ENCODE assay signal across 8 cellular contexts in the genomic region with DNA sequence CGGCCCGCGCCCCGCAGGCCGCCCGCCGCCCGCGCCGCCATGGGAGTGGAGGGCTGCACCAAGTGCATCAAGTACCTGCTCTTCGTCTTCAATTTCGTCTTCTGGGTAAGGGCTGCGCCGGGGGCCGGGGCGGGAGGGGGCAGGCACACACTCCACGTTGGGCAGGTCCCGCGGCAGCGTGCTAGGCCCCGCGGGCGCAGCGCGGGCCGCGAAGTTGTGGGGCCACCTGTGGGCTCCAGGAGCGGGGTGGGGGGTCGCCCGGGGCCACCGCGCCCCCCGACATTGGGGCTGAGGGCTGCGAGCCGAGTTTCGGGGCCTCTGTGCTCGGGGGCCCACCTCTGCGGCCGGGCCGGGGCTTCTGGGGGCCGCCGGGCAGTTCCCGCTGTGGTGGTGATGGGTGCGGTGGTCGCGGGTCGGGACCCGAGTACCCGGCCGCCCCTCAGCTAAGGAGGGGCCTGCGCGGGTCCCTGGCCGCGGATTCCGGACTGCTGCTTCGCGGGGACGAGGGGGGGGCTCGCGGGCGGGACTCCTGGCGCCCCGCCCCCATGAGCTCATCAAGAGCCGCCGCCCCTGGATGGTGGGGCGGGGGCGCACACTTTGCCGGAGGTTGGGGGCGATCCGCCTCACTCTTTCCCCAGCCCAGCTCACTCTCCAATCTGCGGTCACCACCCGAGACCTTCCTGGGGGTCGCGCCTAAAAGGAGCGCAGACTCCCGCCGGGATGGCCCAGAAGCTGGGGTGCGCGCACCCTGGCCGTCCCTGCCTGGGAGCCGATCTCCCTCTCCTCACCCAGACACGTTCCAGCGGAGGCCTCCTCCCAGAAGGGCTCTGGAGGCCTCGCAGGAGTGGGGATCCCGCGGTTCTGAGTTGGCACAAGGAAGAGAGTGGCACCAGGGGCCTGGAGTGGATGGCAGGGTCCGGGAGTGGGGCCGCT. TPM values are rescaled to one million over a fixed set of nuclear protein-coding genes. Genes with fewer than 3 reads are reported as not detected.
DNase-seq lines count a peak whose midpoint lies in the region; ATAC-seq and TF ChIP-seq lines count a peak whose summit lies in the region.

No MANE protein-coding gene starts in this region.

- DNase-seq in CD4-positive, CD25-positive, alpha-beta regulatory T cell = peak; percentile 53 to 61 (median 57)
- DNase-seq in NCI-H774 (lab: John Stamatoyannopoulos, UW) (peak; percentile 5), fibroblast of peridontal ligament (ENCODE audit: extremely low read depth) (peak; percentile 25), upper lobe of right lung (peak; percentile 85), cerebellar cortex (ENCODE audit: low spot score) (no peak)
- DNase-seq in activated T-helper 9 cell treated with anti-CD3 and anti-CD28 coated beads, Interleukin-2, amount 50 U/mL, for 16 hours (ENCODE audit: low read depth) = peak; percentile 47

- H3K27ac ChIP-seq in CD4-positive, CD25-positive, alpha-beta regulatory T cell (ENCODE audit: insufficient read depth, low read length, poor library complexity, severe bottlenecking) = peak overlapping the region; percentile 71
- H3K27ac ChIP-seq in neural cell (ENCODE audit: low read length) (peak overlapping the region; percentile 33), upper lobe of right lung (peak overlapping the region; percentile 99)

- H3K27me3 ChIP-seq in CD4-positive, CD25-positive, alpha-beta regulatory T cell (ENCODE audit: control insufficient read depth, insufficient read depth, low read length) = no peaks in the 10 kb centered on the region
- H3K27me3 ChIP-seq in neural cell (ENCODE audit: insufficient read depth, low read depth, low read length) (no peaks in the 10 kb centered on the region), upper lobe of right lung (no peaks in the 10 kb centered on the region)

- peak overlapping the region; percentile 1 for H2AFZ ChIP-seq in neural cell (ENCODE audit: low read depth, low read length)

- peak overlapping the region; percentile 38 to 86 (median 78) for H3K27ac Mint-ChIP-seq in CD4-positive, CD25-positive, alpha-beta regulatory T cell

- TF ChIP-seq CTCF in neural cell (IDR thresholded peaks at IDR 0.05; ENCODE audit: poor library complexity, severe bottlenecking) (no peak), upper lobe of right lung (IDR thresholded peaks at IDR 0.05) (no peak)

- intact Hi-C loops in upper lobe of right lung (cut with DNase I) = no loop called here

- no peaks in the 10 kb centered on the region for H3K27me3 Mint-ChIP-seq in CD4-positive, CD25-positive, alpha-beta regulatory T cell

- H3K4me1 Mint-ChIP-seq in CD4-positive, CD25-positive, alpha-beta regulatory T cell = peaks cover 0 to 39% (median 19%) of the 10 kb centered on the region in 4 donors

- no peaks in the 10 kb centered on the region for H3K36me3 Mint-ChIP-seq in CD4-positive, CD25-positive, alpha-beta regulatory T cell

- no peaks in the 10 kb centered on the region for H3K9me3 Mint-ChIP-seq in CD4-positive, CD25-positive, alpha-beta regulatory T cell

- H3K4me2 ChIP-seq in neural cell (ENCODE audit: low read length) = peak overlapping the region; percentile 94

- H3K36me3 ChIP-seq in CD4-positive, CD25-positive, alpha-beta regulatory T cell (ENCODE audit: control insufficient read depth, insufficient read depth, low read length) = no peaks in the 10 kb centered on the region
- H3K36me3 ChIP-seq in neural cell (ENCODE audit: insufficient read depth, low read length) (no peaks in the 10 kb centered on the region), upper lobe of right lung (no peaks in the 10 kb centered on the region)

- peaks cover 33% of the 10 kb centered on the region for H3K79me2 ChIP-seq in neural cell (replicated peaks; ENCODE audit: insufficient read depth, low read length)

- H4K20me1 ChIP-seq in neural cell (ENCODE audit: insufficient read depth) = peaks cover 8% of the 10 kb centered on the region

- no peaks in the 10 kb centered on the region for H3K9me3 ChIP-seq in CD4-positive, CD25-positive, alpha-beta regulatory T cell (ENCODE audit: control insufficient read depth in 2 of 2, low read length in 2 of 2)
- H3K9me3 ChIP-seq in neural cell (ENCODE audit: low read length) = peaks cover 2% of the 10 kb centered on the region
- no peaks in the 10 kb centered on the region for H3K9me3 ChIP-seq in upper lobe of right lung

- H3K4me1 ChIP-seq in CD4-positive, CD25-positive, alpha-beta regulatory T cell (ENCODE audit: control insufficient read depth, insufficient read depth, low read length, poor library complexity, severe bottlenecking) = peaks cover 37% of the 10 kb centered on the region
- H3K4me1 ChIP-seq in upper lobe of right lung = peaks cover 38% of the 10 kb centered on the region

- peak overlapping the region; percentile 77 for H3K9ac ChIP-seq in neural cell (ENCODE audit: low read length)

- TF ChIP-seq EP300 in neural cell (conservative IDR thresholded peaks at IDR 0.05; ENCODE audit: poor library complexity, severe bottlenecking) = no peak

- peak overlapping the region; percentile 74 to 91 (median 86) for H3K4me3 Mint-ChIP-seq in CD4-positive, CD25-positive, alpha-beta regulatory T cell

- peak; percentile 41 to 46 for ATAC-seq in CD4-positive, CD25-positive, alpha-beta regulatory T cell (ENCODE audit: low read depth in 2 of 2)
- peak; percentile 30 for ATAC-seq in GM21737 (IDR thresholded peaks at IDR 0.05; ENCODE audit: unreplicated experiment)
- peak; percentile 41 for ATAC-seq in upper lobe of right lung

- H3K9me2 ChIP-seq in neural cell (ENCODE audit: insufficient read depth, low read length) = no peaks in the 10 kb centered on the region

- no peaks in the 10 kb centered on the region for H3F3A ChIP-seq in neural cell (ENCODE audit: insufficient read depth, low read length, poor library complexity, severe bottlenecking)

- peak overlapping the region; percentile 62 for H3K4me3 ChIP-seq in CD4-positive, CD25-positive, alpha-beta regulatory T cell (ENCODE audit: low read depth, low read length)
- H3K4me3 ChIP-seq in neural cell (ENCODE audit: low read length) (peak overlapping the region; percentile 84), upper lobe of right lung (peak overlapping the region; percentile 99)

- no peak for TF ChIP-seq RAD21 in neural cell (conservative IDR thresholded peaks at IDR 0.05)

TF ChIP-seq in neural cell, 6 proteins besides CTCF, POLR2A, EP300 and RAD21:
- TF ChIP-seq MXI1 (conservative IDR thresholded peaks at IDR 0.05; ENCODE audit: poor library complexity, severe bottlenecking) (peak; percentile 41), EZH2 (IDR thresholded peaks at IDR 0.05; ENCODE audit: borderline replicate concordance, insufficient read depth, low read length, poor library complexity, severe bottlenecking) (no peak)

RNA-seq across cellular contexts. Expression of gene CD81, which starts 0.7 kb away (rescaled TPM):
- 156 TPM for total RNA-seq in CD4-positive, CD25-positive, alpha-beta regulatory T cell
- 10 to 100 TPM; 13.2 to 35.4 (median 16.2) TPM for polyA plus RNA-seq in CD4-positive, CD25-positive, alpha-beta regulatory T cell
- polyA plus RNA-seq in neural cell = 96.2 and 97.8 TPM in 2 replicates
- 67.9 and 69.3 TPM in 2 replicates for polyA minus RNA-seq in neural cell
- total RNA-seq in upper lobe of right lung = 801 TPM

RNA-seq across cellular contexts. Expression of gene TSSC4, which starts 22.8 kb away (rescaled TPM):
- total RNA-seq in CD4-positive, CD25-positive, alpha-beta regulatory T cell = 59.6 TPM
- polyA plus RNA-seq in CD4-positive, CD25-positive, alpha-beta regulatory T cell = 10 to 100 TPM; 68.5 to 97.4 (median 76.9) TPM
- polyA plus RNA-seq in neural cell = 54.3 and 62.2 TPM in 2 replicates
- 46.3 and 60.9 TPM in 2 replicates for polyA minus RNA-seq in neural cell
- 40.6 TPM for total RNA-seq in upper lobe of right lung

Comparison
In these comparisons a context has a peak if more than half of its experiments do, and no peak if none do; other contexts are left out.
1. H3K27ac ChIP-seq: peak in every context shown above with its lines; median percentile 99 in upper lobe of right lung; 71 in CD4-positive, CD25-positive, alpha-beta regulatory T cell; 33 in neural cell.